8 cellular contexts compared by ENCODE assay signal in the genomic region with DNA sequence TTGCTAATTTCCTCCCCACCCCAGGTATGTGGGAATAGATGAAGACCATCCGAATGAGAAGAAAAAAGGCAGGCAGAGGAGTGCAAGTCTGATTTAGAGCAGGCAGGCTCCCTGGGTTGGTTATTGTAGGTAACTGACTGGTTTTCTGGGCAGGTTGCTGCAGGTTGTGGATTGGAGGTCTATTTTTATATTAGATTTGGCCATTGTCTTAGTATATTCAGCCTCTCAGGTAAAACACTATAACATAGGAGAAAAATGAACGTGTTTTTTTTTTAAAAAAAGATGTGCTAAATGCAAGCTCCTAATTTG. TPM values are rescaled to one million over a fixed set of nuclear protein-coding genes. Genes with fewer than 3 reads are reported as not detected.
DNase-seq lines count a peak whose midpoint lies in the region; ATAC-seq and TF ChIP-seq lines count a peak whose summit lies in the region.

No MANE protein-coding gene starts in this region.

- H3K27me3 Mint-ChIP-seq in natural killer cell (ENCODE audit: low read depth in 2 of 2), result no peaks in the 10 kb centered on the region

- intact Hi-C loops in natural killer cell (cut with micrococcal nuclease), result loop anchor here (2.0 to 5.0 kb wide), 4 partner anchors 100 to 288 kb away; a partner anchor contains a TSS

- peak overlapping the region; percentile 95 for H3K4me3 ChIP-seq in BJ (ENCODE audit: low read depth, low read length)
- H3K4me3 ChIP-seq in HUES64 (ENCODE audit: low read length), result peak overlapping the region; percentile 73

- TF ChIP-seq CTCF in BJ (IDR thresholded peaks at IDR 0.05; ENCODE audit: insufficient read depth, low read depth, low read length) (no peak), natural killer cell (IDR thresholded peaks at IDR 0.05) (no peak)

- peak overlapping the region; percentile 93 to 95 for H3K27ac Mint-ChIP-seq in natural killer cell

- peak overlapping the region; percentile 92 for H3K4me3 Mint-ChIP-seq in natural killer cell

- H3K36me3 ChIP-seq in BJ (ENCODE audit: control insufficient read depth, insufficient read depth, low read length) (no peaks in the 10 kb centered on the region), HUES64 (ENCODE audit: insufficient read depth, low read length) (peaks cover 25% of the 10 kb centered on the region)

- DNase-seq in BJ (ENCODE audit: low read depth) (no peak), natural killer cell (no peak), SKM-1 (lab: John Stamatoyannopoulos, UW; ENCODE audit: unreplicated experiment) (no peak), erythroblast (lab: John Stamatoyannopoulos, UW) (no peak)

- 0% methylated on average over 1 of the region's 2 CpGs for WGBS in HUES64

- no peaks in the 10 kb centered on the region for H3K9me3 Mint-ChIP-seq in natural killer cell

- peak overlapping the region; percentile 87 for H3K9ac ChIP-seq in HUES64 (ENCODE audit: low read depth, low read length)

- peaks cover 6% of the 10 kb centered on the region for H3K4me1 ChIP-seq in HUES64 (ENCODE audit: insufficient read depth, low read length)

- POLR2A ChIA-PET in BJ (lab: Charles Lee), result no interaction called here

- H3K36me3 Mint-ChIP-seq in natural killer cell, result peaks cover under 1% of the 10 kb centered on the region

- no peaks in the 10 kb centered on the region for H3K27me3 ChIP-seq in BJ (ENCODE audit: control insufficient read depth, insufficient read depth, low read length)
- no peaks in the 10 kb centered on the region for H3K27me3 ChIP-seq in HUES64 (ENCODE audit: insufficient read depth, low read length)

- CTCF ChIA-PET in BJ (lab: Yijun Ruan, JAX), result interaction anchor here (1.8 to 8.5 kb wide), 4 partner anchors 134 to 421 kb away, joined by 7 to 147 read pairs (median 49); a partner anchor contains a TSS

- peaks cover 14 to 20% of the 10 kb centered on the region in 2 donors for H3K4me1 Mint-ChIP-seq in natural killer cell

- no peaks in the 10 kb centered on the region for H3K9me3 ChIP-seq in HUES64 (ENCODE audit: insufficient read depth, low read depth, low read length)

- TF ChIP-seq POLR2A in erythroblast (IDR thresholded peaks at IDR 0.05; ENCODE audit: low read length), result no peak

- ATAC-seq in natural killer cell (peak in 1 of 3 donors; percentile 2), HG03135 (IDR thresholded peaks at IDR 0.05; ENCODE audit: unreplicated experiment) (no peak), HG03342 (IDR thresholded peaks at IDR 0.05; ENCODE audit: unreplicated experiment) (no peak)

- H3K27ac ChIP-seq in HUES64 (ENCODE audit: low read depth, low read length) (peak overlapping the region; percentile 88), cingulate gyrus (ENCODE audit: low read depth, low read length) (peak overlapping the region; percentile 89)

RNA-seq across cellular contexts. Expression of a gene that starts 0.5 kb away (rescaled TPM):
- 18.6 and 20.2 TPM in 2 replicates for polyA plus RNA-seq in BJ (2011; rRNA removed)
- 13.5 and 13.9 TPM in 2 replicates for polyA minus RNA-seq in BJ (2011; rRNA and poly(A)+ RNA removed)
- polyA plus RNA-seq in HUES64 (2013, experiment 1 of 2), result 33.1 TPM
- polyA plus RNA-seq in HUES64 (2013, experiment 2 of 2), result 38.4 TPM
- total RNA-seq in natural killer cell, result 10 to 100 TPM; 20.1 to 29.7 (median 24.3) TPM
